16 cellular contexts compared by ENCODE assay signal in the genomic region with DNA sequence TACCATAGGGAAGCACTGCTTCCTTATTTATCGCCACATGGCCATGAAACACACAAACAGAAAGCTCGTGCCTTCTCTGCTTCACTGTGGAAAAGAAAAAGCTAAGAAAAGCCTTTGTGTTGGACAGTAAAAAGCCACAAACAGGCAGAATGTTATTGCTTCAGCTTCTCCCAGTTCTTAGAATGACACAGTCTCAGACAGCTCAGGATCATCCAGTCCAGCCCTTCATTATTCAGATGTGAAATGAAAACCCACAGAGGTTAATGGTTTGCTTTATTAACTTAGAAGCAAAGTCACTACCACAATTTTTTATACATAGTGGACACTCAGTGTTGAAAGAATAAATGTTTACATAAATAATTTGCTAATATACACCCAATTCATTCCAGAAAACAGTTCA.
A peak's percentile ranks its signal among the peaks of the same experiment; 100 is the strongest.
DNase-seq lines count a peak whose midpoint lies in the region; ATAC-seq, FAIRE-seq and TF ChIP-seq lines count a peak whose summit lies in the region.
"Had no signal": no experiment of that assay in that cellular context is flagged by ENCODE, and none has a peak within 500 bp of the region (broad histone marks: within the 10 kb centered on the region; RNA-seq: fewer than 3 reads in every experiment).

No MANE protein-coding gene starts in this region.

- intact Hi-C loops in posterior cingulate gyrus (cut with DNase I): no loop called here

- TF ChIP-seq CTCF in epithelial cell of proximal tubule (conservative IDR thresholded peaks at IDR 0.05; ENCODE audit: low read depth, low read length): no peak

- DNase-seq in GM18507 (ENCODE audit: extremely low spot score, insufficient read length, low read depth) (no peak), epithelial cell of proximal tubule (ENCODE audit: low read depth) (peak; percentile 74), posterior cingulate gyrus (no peak), midbrain (lab: John Stamatoyannopoulos, UW) (no peak)
- DNase-seq in activated effector memory CD4-positive, alpha-beta T cell treated with anti-CD3 and anti-CD28 coated beads, Interleukin-2, amount 50 U/mL, for 16 hours: no peak
- DNase-seq: activated CD8-positive, alpha-beta memory T cell treated with anti-CD3 and anti-CD28 coated beads, Interleukin-2, amount 50 U/mL, for 48 hours; DMS79; NCI-H1417 treated with DMSO at 0.1 percent for 48 hours; psoas muscle; stimulated activated naive CD4-positive, alpha-beta T cell had no signal

- ATAC-seq in GM21390 (IDR thresholded peaks at IDR 0.05; ENCODE audit: unreplicated experiment) (peak; percentile 48), HG03135 (IDR thresholded peaks at IDR 0.05; ENCODE audit: unreplicated experiment) (peak; percentile 60), HG02610 (IDR thresholded peaks at IDR 0.05; ENCODE audit: unreplicated experiment) (no peak)
- ATAC-seq: psoas muscle, WTC11 had no signal

- peak; percentile 78 for FAIRE-seq in GM18507 (lab: Jason Lieb, UNC)
- FAIRE-seq: colon, GM12891 had no signal

- no peak overlapping the region for H3K4me3 ChIP-seq in epithelial cell of proximal tubule (ENCODE audit: low read depth, low read length)
- H3K4me3 ChIP-seq: psoas muscle had no signal
